ENCODE assay signal across 8 cellular contexts in the genomic region with DNA sequence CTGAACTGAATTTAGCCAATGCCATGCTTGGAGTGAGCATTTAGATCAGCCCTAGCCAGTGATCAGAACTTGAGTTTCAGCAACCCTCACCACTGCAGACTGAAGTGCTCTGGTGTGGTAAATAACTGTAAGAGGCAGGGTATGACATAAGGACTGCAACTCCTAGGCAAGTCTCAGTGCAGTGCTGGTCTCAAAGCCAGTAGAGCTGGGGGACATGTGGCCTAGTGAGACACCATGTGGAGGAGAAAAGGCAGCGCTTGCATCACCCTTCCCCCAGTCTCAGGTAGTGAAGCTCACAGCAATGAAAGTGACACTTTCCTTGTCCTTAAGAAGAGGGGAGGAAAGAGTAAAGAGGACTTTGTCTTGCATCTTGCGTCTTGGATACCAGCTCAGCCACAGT.
DNase-seq lines count a peak whose midpoint lies in the region; ATAC-seq and TF ChIP-seq lines count a peak whose summit lies in the region.

No MANE protein-coding gene starts in this region.

- peaks cover 7% of the 10 kb centered on the region for H3K4me1 Mint-ChIP-seq in nephron progenitor cell

- peaks cover 18% of the 10 kb centered on the region for H3K9me3 Mint-ChIP-seq in nephron progenitor cell

- DNase-seq in Kasumi-1 (lab: John Stamatoyannopoulos, UW) = peak; percentile 45 to 46
- DNase-seq in astrocyte of the hippocampus (ENCODE audit: low read depth, low spot score) = peak; percentile 34
- peak; percentile 16 for DNase-seq in nephron progenitor cell
- no peak for DNase-seq in NCI-H1105 treated with DMSO at 0.1 percent for 48 hours (lab: John Stamatoyannopoulos, UW)
- DNase-seq in HuH-7.5 (ENCODE audit: low spot score) = no peak

- H3K27me3 Mint-ChIP-seq in nephron progenitor cell (ENCODE audit: low read depth, poor library complexity) = no peaks in the 10 kb centered on the region

- peaks cover 5% of the 10 kb centered on the region for H3K36me3 Mint-ChIP-seq in nephron progenitor cell (ENCODE audit: low read depth)

- no peak overlapping the region for H3K27ac Mint-ChIP-seq in nephron progenitor cell

- ATAC-seq in GM18519 (IDR thresholded peaks at IDR 0.05; ENCODE audit: low FRiP score, unreplicated experiment) (peak; percentile 92), HG03025 (IDR thresholded peaks at IDR 0.05; ENCODE audit: low FRiP score, unreplicated experiment) (no peak), HG02678 (IDR thresholded peaks at IDR 0.05; ENCODE audit: unreplicated experiment) (no peak)

- no peak overlapping the region for H3K4me3 Mint-ChIP-seq in nephron progenitor cell

- TF ChIP-seq CTCF in nephron progenitor cell (IDR thresholded peaks at IDR 0.05) = no peak

Comparison
In these comparisons a context has a peak if more than half of its experiments do, and no peak if none do; other contexts are left out.
1. DNase-seq: peak in Kasumi-1 (2 of 2), astrocyte of the hippocampus (single experiment) and nephron progenitor cell (single experiment); none in NCI-H1105 treated with DMSO at 0.1 percent for 48 hours (single experiment) and HuH-7.5 (single experiment).